Comparison of ENCODE assay signal across 23 cellular contexts in the genomic region with DNA sequence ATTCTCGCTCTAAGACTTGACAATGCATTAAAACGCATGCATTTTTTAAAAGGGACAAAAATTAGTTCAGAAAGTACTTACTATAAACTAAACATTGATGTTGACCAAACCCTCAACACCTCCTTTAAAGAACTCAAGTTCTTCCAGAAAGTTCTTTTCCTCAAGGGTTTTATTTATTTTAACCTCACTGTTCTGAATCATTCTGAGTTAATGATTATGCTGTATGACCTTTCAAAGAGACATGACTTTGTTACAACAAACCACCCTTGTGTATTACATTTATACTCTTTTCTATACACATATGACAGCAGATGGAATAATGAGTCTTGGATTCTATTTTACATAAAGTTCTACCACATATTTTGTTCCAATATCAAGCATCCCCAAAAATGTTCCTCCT.
DNase-seq lines count a peak whose midpoint lies in the region; ATAC-seq, FAIRE-seq and TF ChIP-seq lines count a peak whose summit lies in the region.
"Had no signal": no experiment of that assay in that cellular context is flagged by ENCODE, and none has a peak within 500 bp of the region (broad histone marks: within the 10 kb centered on the region; RNA-seq: fewer than 3 reads in every experiment).

No MANE protein-coding gene starts in this region.

- CTCF ChIA-PET in A549 (lab: Yijun Ruan, JAX), result interaction anchor here (0.8 kb wide), 1 partner anchor 18 kb away, joined by 4 read pairs; no protein-coding TSS in a partner anchor

- H3K4me2 ChIP-seq in A549, result no peak overlapping the region
- H3K4me2 ChIP-seq: BLaER1 treated with 17β-estradiol and CSF1 and Interleukin-3, amounts not matched to agents 10 nM and 100 nM had no signal

- intact Hi-C loops in left lung (cut with DNase I) (no loop called here), upper lobe of right lung (cut with DNase I) (no loop called here), sigmoid colon (cut with DNase I) (no loop called here)

- H3K27me3 ChIP-seq in left lung (no peaks in the 10 kb centered on the region), upper lobe of right lung (no peaks in the 10 kb centered on the region), sigmoid colon (no peaks in the 10 kb centered on the region)
- H3K27me3 ChIP-seq: BLaER1 treated with 17β-estradiol and CSF1 and Interleukin-3, amounts not matched to agents 10 nM and 100 nM had no signal

- H3K4me3 Mint-ChIP-seq in chondrocyte (ENCODE audit: unreplicated experiment), result no peak overlapping the region
- H3K4me3 Mint-ChIP-seq: B cell; CD4-positive, alpha-beta T cell; CD8-positive, alpha-beta T cell had no signal

- H3K27ac ChIP-seq in A549 (no peak overlapping the region), left lung (no peak overlapping the region), upper lobe of right lung (no peak overlapping the region), sigmoid colon (no peak overlapping the region)
- H3K27ac ChIP-seq: BLaER1 treated with 17β-estradiol and CSF1 and Interleukin-3, amounts not matched to agents 10 nM and 100 nM; C4-2B had no signal

- peak overlapping the region; percentile 5 for H3K27ac Mint-ChIP-seq in chondrocyte (ENCODE audit: unreplicated experiment)
- H3K27ac Mint-ChIP-seq: B cell; CD4-positive, alpha-beta T cell; CD8-positive, alpha-beta T cell had no signal

- TF ChIP-seq CTCF in A549 (IDR thresholded peaks at IDR 0.05) (no peak), chondrocyte (IDR thresholded peaks at IDR 0.05) (no peak), left lung (IDR thresholded peaks at IDR 0.05) (no peak), upper lobe of right lung (IDR thresholded peaks at IDR 0.05) (no peak), sigmoid colon (IDR thresholded peaks at IDR 0.05) (no peak)

- 86% methylated on average over 2 of the region's 2 CpGs for WGBS in A549 (ENCODE audit: missing lambda C conversion rate)
- 88 to 90% methylated on average over 2 of the region's 2 CpGs for WGBS in sigmoid colon, 2 donors

- H3K4me3 ChIP-seq in A549, result no peak overlapping the region
- H3K4me3 ChIP-seq in left lung, result no peak overlapping the region
- no peak overlapping the region for H3K4me3 ChIP-seq in upper lobe of right lung
- H3K4me3 ChIP-seq in sigmoid colon, result no peak overlapping the region
- H3K4me3 ChIP-seq: BLaER1 treated with 17β-estradiol and CSF1 and Interleukin-3, amounts not matched to agents 10 nM and 100 nM had no signal

- peaks cover 6% of the 10 kb centered on the region for H3K36me3 Mint-ChIP-seq in chondrocyte (ENCODE audit: low read depth)
- H3K36me3 Mint-ChIP-seq: CD8-positive, alpha-beta T cell had no signal

- H3K4me1 Mint-ChIP-seq in chondrocyte (ENCODE audit: low read depth), result peaks cover 17% of the 10 kb centered on the region
- H3K4me1 Mint-ChIP-seq: B cell had no signal

- H3K9me3 ChIP-seq in A549, result peaks cover 13% of the 10 kb centered on the region; the same call in 2 of the 3 replicates
- peaks cover 0 to 26% of the 10 kb centered on the region in 2 donors for H3K9me3 ChIP-seq in left lung
- H3K9me3 ChIP-seq in upper lobe of right lung, result no peaks in the 10 kb centered on the region
- peaks cover 0 to 8% (median 4%) of the 10 kb centered on the region in 4 donors for H3K9me3 ChIP-seq in sigmoid colon

- TF ChIP-seq POLR2A in A549 (IDR thresholded peaks at IDR 0.05; ENCODE audit: low read length) (no peak), sigmoid colon (IDR thresholded peaks at IDR 0.05) (no peak)

- H3K4me1 ChIP-seq in A549 (peaks cover 12% of the 10 kb centered on the region; the same call in 2 of the 3 replicates), left lung (no peaks in the 10 kb centered on the region), upper lobe of right lung (no peaks in the 10 kb centered on the region), sigmoid colon (no peaks in the 10 kb centered on the region)
- H3K4me1 ChIP-seq: BLaER1 treated with 17β-estradiol and CSF1 and Interleukin-3, amounts not matched to agents 10 nM and 100 nM; Caco-2 had no signal

- DNase-seq in A549 (ENCODE audit: low read depth in 1 of 2, low spot score in 1 of 2), result no peak
- DNase-seq in chondrocyte (ENCODE audit: low spot score), result no peak
- no peak for DNase-seq in left lung
- DNase-seq in upper lobe of right lung, result no peak
- no peak for DNase-seq in RCC 7860 (ENCODE audit: low spot score)
- DNase-seq in sigmoid colon, result no peak
- DNase-seq: 8988T; AML-193; Caco-2; Calu3; CD4-positive, alpha-beta T cell; CD8-positive, alpha-beta T cell; DMS79 treated with DMSO at 0.1 percent for 48 hours; GF-D8 had no signal

- FAIRE-seq in A549 (lab: Jason Lieb, UNC) (peak; percentile 13), RCC 7860 (lab: Jason Lieb, UNC) (no peak)
- FAIRE-seq: A204.1, D721Med, G401.6, GM12891, GM19239 had no signal

- H3K9me3 Mint-ChIP-seq in chondrocyte (ENCODE audit: low read depth), result peaks cover 10% of the 10 kb centered on the region

- POLR2A ChIA-PET in A549 (lab: Yijun Ruan, JAX), result no interaction called here

- no peaks in the 10 kb centered on the region for H3K36me3 ChIP-seq in left lung
- no peaks in the 10 kb centered on the region for H3K36me3 ChIP-seq in upper lobe of right lung
- no peaks in the 10 kb centered on the region for H3K36me3 ChIP-seq in sigmoid colon

- no peaks in the 10 kb centered on the region for H3K27me3 Mint-ChIP-seq in chondrocyte (ENCODE audit: low read depth)

- no peak for TF ChIP-seq RAD21 in A549 (conservative IDR thresholded peaks at IDR 0.05 in 1 of 2, IDR thresholded peaks at IDR 0.05 in 1 of 2)

- TF ChIP-seq EP300 in A549 (IDR thresholded peaks at IDR 0.05) (no peak), sigmoid colon (IDR thresholded peaks at IDR 0.05) (no peak)

- ATAC-seq in A549 (no peak), left lung (peak; percentile 85), upper lobe of right lung (peak; percentile 42), HG03108 (IDR thresholded peaks at IDR 0.05; ENCODE audit: unreplicated experiment) (no peak)
- ATAC-seq: CD8-positive, alpha-beta T cell had no signal

TF ChIP-seq in A549, 52 proteins besides CTCF, POLR2A, EP300 and RAD21:
- TF ChIP-seq CHD4 (IDR thresholded peaks at IDR 0.05; ENCODE audit: borderline replicate concordance) (no peak), MYC (IDR thresholded peaks at IDR 0.05; ENCODE audit: borderline replicate concordance, low read length) (no peak), HOXB5 (CRISPR knock-in tag; IDR thresholded peaks at IDR 0.05) (no peak), MAFK (IDR thresholded peaks at IDR 0.05; ENCODE audit: partially characterized antibody) (no peak), NPAS2 (CRISPR knock-in tag; IDR thresholded peaks at IDR 0.05; ENCODE audit: borderline replicate concordance) (no peak), HOXB13 (CRISPR knock-in tag; IDR thresholded peaks at IDR 0.05; ENCODE audit: low read depth) (no peak), JUN (IDR thresholded peaks at IDR 0.05) (no peak)
TF ChIP-seq in A549: peak in this region for 0.

Comparison
In these comparisons a context has a peak if more than half of its experiments do, and no peak if none do; other contexts are left out.
1. ATAC-seq: peak in left lung (single experiment) and upper lobe of right lung (single experiment); none in A549 (0 of 2) and HG03108 (single experiment).